Comparison of ENCODE assay signal across 1 cellular context in genomic region chr1:201634261-201634660, GRCh38.
TF ChIP-seq lines count a peak whose summit lies in the region.

No MANE protein-coding gene starts in this region.

TF ChIP-seq in K562, 482 proteins besides CTCF, POLR2A, EP300 and RAD21 (continued from another document):
- peak; percentile 77 for TF ChIP-seq ATF7 (IDR thresholded peaks at IDR 0.05)
- TF ChIP-seq NR2C1 (IDR thresholded peaks at IDR 0.05), result no peak
- TF ChIP-seq NR2C1 (tag; IDR thresholded peaks at IDR 0.05), result peak; percentile 52; the same call in 1 of the 2 replicates
- TF ChIP-seq PHF20 (IDR thresholded peaks at IDR 0.05; ENCODE audit: partially characterized antibody), result no peak
- TF ChIP-seq ESRRA (IDR thresholded peaks at IDR 0.05; ENCODE audit: borderline replicate concordance, low read depth), result peak; percentile 78
- TF ChIP-seq FOSL1 (tag; conservative IDR thresholded peaks at IDR 0.05), result peak; percentile 70
- peak; percentile 78; the same call in 1 of the 2 replicates for TF ChIP-seq JUN (IDR thresholded peaks at IDR 0.05; ENCODE audit: borderline replicate concordance, low read depth, low read length)
- no peak for TF ChIP-seq JUN (CRISPR knock-in tag; IDR thresholded peaks at IDR 0.05; ENCODE audit: borderline replicate concordance)
- no peak for TF ChIP-seq HSF4 (CRISPR knock-in tag; IDR thresholded peaks at IDR 0.05; ENCODE audit: borderline replicate concordance)
- peak; percentile 43; the same call in 1 of the 2 replicates for TF ChIP-seq ARID1B (IDR thresholded peaks at IDR 0.05)
- peak in 1 of 2 experiments; percentile 33; a peak in 1 of 4 replicates for TF ChIP-seq KDM1A (IDR thresholded peaks at IDR 0.05)
- peak; percentile 15 for TF ChIP-seq RBM25 (IDR thresholded peaks at IDR 0.05; ENCODE audit: low read depth, low read length, severe bottlenecking)
- no peak for TF ChIP-seq ELK1 (CRISPR knock-in tag; IDR thresholded peaks at IDR 0.05)
- TF ChIP-seq, protein P1, sequence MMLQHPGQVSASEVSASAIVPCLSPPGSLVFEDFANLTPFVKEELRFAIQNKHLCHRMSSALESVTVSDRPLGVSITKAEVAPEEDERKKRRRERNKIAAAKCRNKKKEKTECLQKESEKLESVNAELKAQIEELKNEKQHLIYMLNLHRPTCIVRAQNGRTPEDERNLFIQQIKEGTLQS (IDR thresholded peaks at IDR 0.05), result peak; percentile 77; the same call in 1 of the 2 replicates
- TF ChIP-seq, protein P1 (CRISPR knock-in tag; conservative IDR thresholded peaks at IDR 0.05), result no peak
- no peak for TF ChIP-seq RBBP5 (IDR thresholded peaks at IDR 0.05; ENCODE audit: borderline replicate concordance, insufficient read depth, low read length, poor library complexity, severe bottlenecking)
- TF ChIP-seq, protein P2, sequence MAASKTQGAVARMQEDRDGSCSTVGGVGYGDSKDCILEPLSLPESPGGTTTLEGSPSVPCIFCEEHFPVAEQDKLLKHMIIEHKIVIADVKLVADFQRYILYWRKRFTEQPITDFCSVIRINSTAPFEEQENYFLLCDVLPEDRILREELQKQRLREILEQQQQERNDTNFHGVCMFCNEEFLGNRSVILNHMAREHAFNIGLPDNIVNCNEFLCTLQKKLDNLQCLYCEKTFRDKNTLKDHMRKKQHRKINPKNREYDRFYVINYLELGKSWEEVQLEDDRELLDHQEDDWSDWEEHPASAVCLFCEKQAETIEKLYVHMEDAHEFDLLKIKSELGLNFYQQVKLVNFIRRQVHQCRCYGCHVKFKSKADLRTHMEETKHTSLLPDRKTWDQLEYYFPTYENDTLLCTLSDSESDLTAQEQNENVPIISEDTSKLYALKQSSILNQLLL (CRISPR knock-in tag; IDR thresholded peaks at IDR 0.05; ENCODE audit: borderline replicate concordance), result no peak
- no peak for TF ChIP-seq MTA3 (IDR thresholded peaks at IDR 0.05; ENCODE audit: borderline replicate concordance)
- no peak for TF ChIP-seq SRSF1 (IDR thresholded peaks at IDR 0.05; ENCODE audit: low read depth, low read length)
- no peak for TF ChIP-seq HEY1 (CRISPR knock-in tag; IDR thresholded peaks at IDR 0.05; ENCODE audit: borderline replicate concordance)
- peak; percentile 33; the same call in 1 of the 2 replicates for TF ChIP-seq BCOR (IDR thresholded peaks at IDR 0.05)
- 0 out of 2 replicates have a peak, but pooled peaks have one; percentile 37 for TF ChIP-seq ZNF830 (CRISPR knock-in tag; IDR thresholded peaks at IDR 0.05)
- TF ChIP-seq JUND (IDR thresholded peaks at IDR 0.05; ENCODE audit: borderline replicate concordance, low read depth, low read length), result peak; percentile 83
- TF ChIP-seq JUND (tag; IDR thresholded peaks at IDR 0.05; ENCODE audit: borderline replicate concordance, low read depth, low read length), result peak; percentile 78; the same call in 2 of the 3 replicates
- no peak for TF ChIP-seq NR2F6 (CRISPR knock-in tag; IDR thresholded peaks at IDR 0.05)
- TF ChIP-seq SREBF2 (CRISPR knock-in tag; IDR thresholded peaks at IDR 0.05), result no peak
- no peak for TF ChIP-seq PHF21A (IDR thresholded peaks at IDR 0.05; ENCODE audit: borderline replicate concordance, low read depth)
